1 cellular context compared by ENCODE assay signal in genomic region chr3:65953881-65954733, GRCh38.
TF ChIP-seq lines count a peak whose summit lies in the region.

No MANE protein-coding gene starts in this region.

TF ChIP-seq in HepG2, 621 proteins besides CTCF, POLR2A, EP300 and RAD21 (continued from another document and continues in another):
- TF ChIP-seq AHDC1 (CRISPR knock-in tag; IDR thresholded peaks at IDR 0.05; ENCODE audit: borderline replicate concordance) (0 out of 2 replicates have a peak, but pooled peaks have one; percentile 64), KAT7 (CRISPR knock-in tag; IDR thresholded peaks at IDR 0.05; ENCODE audit: borderline replicate concordance) (no peak), ZNF331 (CRISPR knock-in tag; IDR thresholded peaks at IDR 0.05) (no peak), FOXK2 (IDR thresholded peaks at IDR 0.05) (no peak), ZNF513 (CRISPR knock-in tag; conservative IDR thresholded peaks at IDR 0.05) (no peak), ZFAT (CRISPR knock-in tag; conservative IDR thresholded peaks at IDR 0.05) (no peak), CREB1 (IDR thresholded peaks at IDR 0.05) (peak; percentile 71), CREB1 (CRISPR knock-in tag; IDR thresholded peaks at IDR 0.05) (no peak), ZNF496 (CRISPR knock-in tag; IDR thresholded peaks at IDR 0.05; ENCODE audit: insufficient replicate concordance) (no peak), TRIM22 (IDR thresholded peaks at IDR 0.05) (no peak), KDM5B (CRISPR knock-in tag; IDR thresholded peaks at IDR 0.05; ENCODE audit: borderline replicate concordance) (no peak), ESRRA (CRISPR knock-in tag; IDR thresholded peaks at IDR 0.05; ENCODE audit: low read depth) (no peak), ZFP91 (CRISPR knock-in tag; IDR thresholded peaks at IDR 0.05; ENCODE audit: borderline replicate concordance) (no peak; the same call in 1 of the 2 replicates), USF2 (IDR thresholded peaks at IDR 0.05; ENCODE audit: low read depth, low read length) (no peak), USF2 (CRISPR knock-in tag; IDR thresholded peaks at IDR 0.05; ENCODE audit: borderline replicate concordance) (no peak), MLX (CRISPR knock-in tag; IDR thresholded peaks at IDR 0.05) (no peak), ATF2 (CRISPR knock-in tag; IDR thresholded peaks at IDR 0.05) (no peak), ZBTB2 (CRISPR knock-in tag; IDR thresholded peaks at IDR 0.05; ENCODE audit: low read depth) (no peak), ZFY (CRISPR knock-in tag; IDR thresholded peaks at IDR 0.05) (peak; percentile 41; the same call in 1 of the 2 replicates), HINFP (CRISPR knock-in tag; IDR thresholded peaks at IDR 0.05; ENCODE audit: low read depth) (no peak), MEIS2 (CRISPR knock-in tag; IDR thresholded peaks at IDR 0.05) (no peak), SPEN (CRISPR knock-in tag; IDR thresholded peaks at IDR 0.05; ENCODE audit: low read depth) (no peak), RERE (CRISPR knock-in tag; IDR thresholded peaks at IDR 0.05; ENCODE audit: low read depth) (no peak), SAFB2 (CRISPR knock-in tag; IDR thresholded peaks at IDR 0.05; ENCODE audit: borderline replicate concordance, low read depth) (no peak), FOXM1 (CRISPR knock-in tag; IDR thresholded peaks at IDR 0.05) (no peak), ZNF724P (CRISPR knock-in tag; IDR thresholded peaks at IDR 0.05; ENCODE audit: borderline replicate concordance) (no peak), RFX1 (IDR thresholded peaks at IDR 0.05) (no peak)
- TF ChIP-seq, protein P1, sequence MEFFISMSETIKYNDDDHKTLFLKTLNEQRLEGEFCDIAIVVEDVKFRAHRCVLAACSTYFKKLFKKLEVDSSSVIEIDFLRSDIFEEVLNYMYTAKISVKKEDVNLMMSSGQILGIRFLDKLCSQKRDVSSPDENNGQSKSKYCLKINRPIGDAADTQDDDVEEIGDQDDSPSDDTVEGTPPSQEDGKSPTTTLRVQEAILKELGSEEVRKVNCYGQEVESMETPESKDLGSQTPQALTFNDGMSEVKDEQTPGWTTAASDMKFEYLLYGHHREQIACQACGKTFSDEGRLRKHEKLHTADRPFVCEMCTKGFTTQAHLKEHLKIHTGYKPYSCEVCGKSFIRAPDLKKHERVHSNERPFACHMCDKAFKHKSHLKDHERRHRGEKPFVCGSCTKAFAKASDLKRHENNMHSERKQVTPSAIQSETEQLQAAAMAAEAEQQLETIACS (CRISPR knock-in tag; IDR thresholded peaks at IDR 0.05), result no peak
